In genomic region chr3:33081812-33082211, GRCh38 we compare ENCODE assay signal across 1 cellular context.
TF ChIP-seq lines count a peak whose summit lies in the region.

No MANE protein-coding gene starts in this region.

TF ChIP-seq in HepG2, 621 proteins besides CTCF, POLR2A, EP300 and RAD21:
- TF ChIP-seq NRL (CRISPR knock-in tag; IDR thresholded peaks at IDR 0.05; ENCODE audit: borderline replicate concordance) (no peak), ZNF598 (CRISPR knock-in tag; IDR thresholded peaks at IDR 0.05; ENCODE audit: borderline replicate concordance) (no peak), ZNF703 (CRISPR knock-in tag; IDR thresholded peaks at IDR 0.05; ENCODE audit: borderline replicate concordance) (no peak), ZNF3 (CRISPR knock-in tag; IDR thresholded peaks at IDR 0.05) (no peak), ZNF572 (CRISPR knock-in tag; IDR thresholded peaks at IDR 0.05) (no peak), SMARCC2 (IDR thresholded peaks at IDR 0.05) (no peak), ZFP36 (IDR thresholded peaks at IDR 0.05; ENCODE audit: borderline replicate concordance, low read depth, low read length, partially characterized antibody) (no peak), MAFF (IDR thresholded peaks at IDR 0.05; ENCODE audit: low read depth, low read length) (no peak), GATA4 (IDR thresholded peaks at IDR 0.05; ENCODE audit: borderline replicate concordance, low read depth) (no peak), BRD4 (CRISPR knock-in tag; IDR thresholded peaks at IDR 0.05) (no peak), MXI1 (IDR thresholded peaks at IDR 0.05; ENCODE audit: borderline replicate concordance, low read depth, low read length) (no peak), ZNF549 (CRISPR knock-in tag; IDR thresholded peaks at IDR 0.05) (no peak), ZNF574 (CRISPR knock-in tag; IDR thresholded peaks at IDR 0.05) (no peak), ZNF224 (CRISPR knock-in tag; IDR thresholded peaks at IDR 0.05) (no peak), GLI4 (CRISPR knock-in tag; IDR thresholded peaks at IDR 0.05; ENCODE audit: borderline replicate concordance) (no peak), ZNF672 (CRISPR knock-in tag; IDR thresholded peaks at IDR 0.05) (no peak), KIAA2018 (CRISPR knock-in tag; IDR thresholded peaks at IDR 0.05; ENCODE audit: borderline replicate concordance) (no peak), ZNF546 (CRISPR knock-in tag; conservative IDR thresholded peaks at IDR 0.05) (no peak), ZNF513 (CRISPR knock-in tag; conservative IDR thresholded peaks at IDR 0.05) (no peak)
- TF ChIP-seq, protein P1, sequence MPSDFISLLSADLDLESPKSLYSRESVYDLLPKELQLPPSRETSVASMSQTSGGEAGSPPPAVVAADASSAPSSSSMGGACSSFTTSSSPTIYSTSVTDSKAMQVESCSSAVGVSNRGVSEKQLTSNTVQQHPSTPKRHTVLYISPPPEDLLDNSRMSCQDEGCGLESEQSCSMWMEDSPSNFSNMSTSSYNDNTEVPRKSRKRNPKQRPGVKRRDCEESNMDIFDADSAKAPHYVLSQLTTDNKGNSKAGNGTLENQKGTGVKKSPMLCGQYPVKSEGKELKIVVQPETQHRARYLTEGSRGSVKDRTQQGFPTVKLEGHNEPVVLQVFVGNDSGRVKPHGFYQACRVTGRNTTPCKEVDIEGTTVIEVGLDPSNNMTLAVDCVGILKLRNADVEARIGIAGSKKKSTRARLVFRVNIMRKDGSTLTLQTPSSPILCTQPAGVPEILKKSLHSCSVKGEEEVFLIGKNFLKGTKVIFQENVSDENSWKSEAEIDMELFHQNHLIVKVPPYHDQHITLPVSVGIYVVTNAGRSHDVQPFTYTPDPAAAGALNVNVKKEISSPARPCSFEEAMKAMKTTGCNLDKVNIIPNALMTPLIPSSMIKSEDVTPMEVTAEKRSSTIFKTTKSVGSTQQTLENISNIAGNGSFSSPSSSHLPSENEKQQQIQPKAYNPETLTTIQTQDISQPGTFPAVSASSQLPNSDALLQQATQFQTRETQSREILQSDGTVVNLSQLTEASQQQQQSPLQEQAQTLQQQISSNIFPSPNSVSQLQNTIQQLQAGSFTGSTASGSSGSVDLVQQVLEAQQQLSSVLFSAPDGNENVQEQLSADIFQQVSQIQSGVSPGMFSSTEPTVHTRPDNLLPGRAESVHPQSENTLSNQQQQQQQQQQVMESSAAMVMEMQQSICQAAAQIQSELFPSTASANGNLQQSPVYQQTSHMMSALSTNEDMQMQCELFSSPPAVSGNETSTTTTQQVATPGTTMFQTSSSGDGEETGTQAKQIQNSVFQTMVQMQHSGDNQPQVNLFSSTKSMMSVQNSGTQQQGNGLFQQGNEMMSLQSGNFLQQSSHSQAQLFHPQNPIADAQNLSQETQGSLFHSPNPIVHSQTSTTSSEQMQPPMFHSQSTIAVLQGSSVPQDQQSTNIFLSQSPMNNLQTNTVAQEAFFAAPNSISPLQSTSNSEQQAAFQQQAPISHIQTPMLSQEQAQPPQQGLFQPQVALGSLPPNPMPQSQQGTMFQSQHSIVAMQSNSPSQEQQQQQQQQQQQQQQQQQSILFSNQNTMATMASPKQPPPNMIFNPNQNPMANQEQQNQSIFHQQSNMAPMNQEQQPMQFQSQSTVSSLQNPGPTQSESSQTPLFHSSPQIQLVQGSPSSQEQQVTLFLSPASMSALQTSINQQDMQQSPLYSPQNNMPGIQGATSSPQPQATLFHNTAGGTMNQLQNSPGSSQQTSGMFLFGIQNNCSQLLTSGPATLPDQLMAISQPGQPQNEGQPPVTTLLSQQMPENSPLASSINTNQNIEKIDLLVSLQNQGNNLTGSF (CRISPR knock-in tag; IDR thresholded peaks at IDR 0.05): no peak
